Comparison of ENCODE assay signal across 21 cellular contexts in the genomic region with DNA sequence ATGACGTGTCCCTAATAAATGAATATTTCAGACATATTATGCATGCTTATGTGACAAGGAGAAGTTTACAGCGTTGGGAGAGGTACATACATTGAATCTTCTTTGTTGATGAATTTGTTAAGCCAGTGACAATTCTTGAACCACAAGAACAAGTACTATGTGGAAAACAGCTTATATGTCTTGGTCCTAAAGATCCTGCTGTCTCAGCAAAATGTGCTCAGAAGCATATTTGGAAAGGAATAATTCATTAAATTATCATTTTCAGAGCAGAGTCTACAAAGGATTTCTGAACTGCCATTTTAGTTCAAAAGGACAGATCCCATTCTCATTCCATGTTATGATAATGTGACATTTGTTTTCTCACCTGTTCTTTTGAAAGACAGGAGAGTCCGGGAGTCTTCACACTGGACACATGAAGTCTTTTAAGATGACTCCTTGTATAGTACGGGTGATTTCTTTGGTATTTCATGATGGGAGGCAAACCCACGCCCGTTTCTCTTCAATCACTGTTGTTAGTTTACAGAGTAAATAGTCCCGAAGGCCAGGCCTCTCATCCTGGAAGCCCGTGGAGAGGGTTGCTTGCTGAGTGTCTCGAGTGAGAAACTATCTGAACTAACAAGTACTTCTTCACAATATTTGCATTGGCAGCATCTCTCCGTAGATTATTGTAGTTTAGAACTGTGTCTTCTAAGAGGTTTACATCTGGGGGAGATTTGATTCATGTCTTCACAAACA. TPM values are rescaled to one million over a fixed set of nuclear protein-coding genes. Genes with fewer than 3 reads are reported as not detected.
DNase-seq lines count a peak whose midpoint lies in the region; ATAC-seq, FAIRE-seq and TF ChIP-seq lines count a peak whose summit lies in the region.
"Had no signal": no experiment of that assay in that cellular context is flagged by ENCODE, and none has a peak within 500 bp of the region (broad histone marks: within the 10 kb centered on the region; RNA-seq: fewer than 3 reads in every experiment).

No MANE protein-coding gene starts in this region.

- H3K4me2 ChIP-seq in HepG2 (ENCODE audit: low read depth, low read length) = no peak overlapping the region

- H3K9me3 ChIP-seq in HepG2 (ENCODE audit: low read length) = peaks cover 10% of the 10 kb centered on the region
- no peaks in the 10 kb centered on the region for H3K9me3 ChIP-seq in right lobe of liver
- H3K9me3 ChIP-seq in left lung = no peaks in the 10 kb centered on the region
- no peaks in the 10 kb centered on the region for H3K9me3 ChIP-seq in gastroesophageal sphincter
- H3K9me3 ChIP-seq: HAP-1 had no signal

- no peak; the same call in 2 of the 3 replicates for ATAC-seq in HepG2
- no peak for ATAC-seq in right lobe of liver
- peak; percentile 70 for ATAC-seq in left lung
- ATAC-seq in gastroesophageal sphincter = no peak
- ATAC-seq: GM12878 had no signal

- H3K36me3 ChIP-seq in HepG2 (replicated peaks in 1 of 2; ENCODE audit: control insufficient read depth in 1 of 2, insufficient read depth in 2 of 2, low read length in 2 of 2) (no peaks in the 10 kb centered on the region), right lobe of liver (peaks cover 0 to 43% (median 17%) of the 10 kb centered on the region in 4 donors), left lung (peaks cover 0 to 96% of the 10 kb centered on the region in 2 donors), gastroesophageal sphincter (peaks cover 0 to 99% of the 10 kb centered on the region in 2 donors)

- POLR2A ChIA-PET in HepG2 (lab: Yijun Ruan, JAX) = no interaction called here

- intact Hi-C loops in HepG2 (cut with micrococcal nuclease; ENCODE audit: unreplicated experiment) = no loop called here
- intact Hi-C loops in right lobe of liver (cut with DNase I) = no loop called here
- intact Hi-C loops in left lung (cut with DNase I) = no loop called here

- TF ChIP-seq CTCF in HepG2 (CRISPR knock-in tag; IDR thresholded peaks at IDR 0.05) (no peak), right lobe of liver (IDR thresholded peaks at IDR 0.05) (no peak), left lung (IDR thresholded peaks at IDR 0.05) (no peak), gastroesophageal sphincter (IDR thresholded peaks at IDR 0.05) (no peak)

- CTCF ChIA-PET in HepG2 (lab: Yijun Ruan, JAX; ENCODE audit: low intra/inter-chr PET ratio, low total read pairs) = interaction anchor here (2.7 kb wide), 1 partner anchor 304 kb away, joined by 17 read pairs; no protein-coding TSS in a partner anchor

- H3K4me1 ChIP-seq in HepG2 (ENCODE audit: insufficient read depth, low read length) (0 out of 2 replicates have a peak, but pooled peaks cover 6% of the 10 kb centered on the region), right lobe of liver (no peaks in the 10 kb centered on the region), left lung (no peaks in the 10 kb centered on the region), gastroesophageal sphincter (peaks cover 0 to 21% (median 0%) of the 10 kb centered on the region in 3 donors)
- H3K4me1 ChIP-seq: HAP-1 had no signal

- H3K79me2 ChIP-seq in HepG2 (ENCODE audit: insufficient read depth, low read length) = no peaks in the 10 kb centered on the region

- no peak for FAIRE-seq in HepG2 (lab: Jason Lieb, UNC)
- FAIRE-seq: GM12878, GM19239, RCC 7860 had no signal

- TF ChIP-seq EP300 in HepG2 (IDR thresholded peaks at IDR 0.05; ENCODE audit: low read depth in 2 of 2, low read length in 2 of 2) = no peak
- no peak for TF ChIP-seq EP300 in HepG2 (CRISPR knock-in tag; IDR thresholded peaks at IDR 0.05; ENCODE audit: borderline replicate concordance)
- no peak for TF ChIP-seq EP300 in gastroesophageal sphincter (IDR thresholded peaks at IDR 0.05)

- H3K27me3 ChIP-seq in HepG2 (ENCODE audit: control insufficient read depth in 1 of 2, insufficient read depth in 2 of 2, low read length in 2 of 2) = no peaks in the 10 kb centered on the region
- no peaks in the 10 kb centered on the region for H3K27me3 ChIP-seq in right lobe of liver
- H3K27me3 ChIP-seq in left lung = no peaks in the 10 kb centered on the region
- no peaks in the 10 kb centered on the region for H3K27me3 ChIP-seq in gastroesophageal sphincter

- no peak overlapping the region for H3K27ac ChIP-seq in HepG2 (ENCODE audit: extremely low read length, insufficient read depth, low read length)
- H3K27ac ChIP-seq in right lobe of liver = no peak overlapping the region
- peak overlapping the region; percentile 24 for H3K27ac ChIP-seq in angular gyrus (ENCODE audit: low read depth, low read length)
- H3K27ac ChIP-seq in left lung = no peak overlapping the region
- H3K27ac ChIP-seq in gastroesophageal sphincter = no peak overlapping the region
- H3K27ac ChIP-seq: C4-2B, HL-60 had no signal

- TF ChIP-seq RAD21 in HepG2 (CRISPR knock-in tag; IDR thresholded peaks at IDR 0.05) = no peak

- DNase-seq in HepG2 (ENCODE audit: low spot score) (no peak), right lobe of liver (no peak), left lung (no peak), middle frontal gyrus (ENCODE audit: extremely low spot score, low spot score) (no peak), GDM1 (lab: John Stamatoyannopoulos, UW) (no peak)
- DNase-seq: ACHN, Kasumi-1, NCI-H1092 treated with DMSO at 0.1 percent for 48 hours, NCI-H1694, NCI-H2107, NCI-H526, Right ventricle myocardium superior, SW 1271 had no signal

- in situ Hi-C loops in HepG2 (cut with HindIII; ENCODE audit: extremely low pct_ligation_motif_present, low pct_unique_long_range_greater_than_20kb) = loop anchor here (25.0 kb wide), 2 partner anchors 730 to 805 kb away; no protein-coding TSS in a partner anchor

- no peaks in the 10 kb centered on the region for H4K20me1 ChIP-seq in HepG2 (ENCODE audit: insufficient read depth, low read length)

- no TSS peak for BruUV-seq in HepG2 (replicated peaks; lab: Mats Ljungman, UMichigan)

- 13% methylated on average over 10 of the region's 10 CpGs for WGBS in HepG2 (ENCODE audit: low lambda C conversion rate)
- 65% methylated on average over 10 of the region's 10 CpGs for WGBS in right lobe of liver (ENCODE audit: insufficient coverage, low coverage, low lambda C conversion rate, missing lambda C conversion rate)
- WGBS in gastroesophageal sphincter (ENCODE audit: low coverage in 1 of 2), 2 donors = 65 to 78% methylated on average over 7 to 8 of the region's 10 CpGs

- no peak overlapping the region for H3K4me3 ChIP-seq in HepG2 (replicated peaks in 1 of 3; ENCODE audit: insufficient read depth in 1 of 3, low read depth in 2 of 3, low read length in 3 of 3)
- no peak overlapping the region for H3K4me3 ChIP-seq in right lobe of liver
- H3K4me3 ChIP-seq in left lung = no peak overlapping the region
- no peak overlapping the region for H3K4me3 ChIP-seq in gastroesophageal sphincter
- H3K4me3 ChIP-seq: GM12878, HAP-1 had no signal

- TF ChIP-seq POLR2A in HepG2 (IDR thresholded peaks at IDR 0.05; ENCODE audit: insufficient read depth in 1 of 2, low read depth in 2 of 2, low read length in 2 of 2) (no peak), right lobe of liver (IDR thresholded peaks at IDR 0.05) (no peak), gastroesophageal sphincter (IDR thresholded peaks at IDR 0.05) (no peak)

- H2AFZ ChIP-seq in HepG2 (ENCODE audit: low read length) = no peak overlapping the region

- H3K9ac ChIP-seq in HepG2 (ENCODE audit: insufficient read depth, low read depth, low read length) = no peak overlapping the region

RNA-seq across cellular contexts. Expression of gene VPS35L, which starts 26.7 kb away (rescaled TPM):
- total RNA-seq in HepG2 (2016; rRNA removed; fragmentation: Illumina TruSeq; extraction: Trizol) = 0.97 and 1.4 TPM in 2 replicates
- 1.1 and 1.5 TPM in 2 replicates for total RNA-seq in HepG2 (2016; cell fraction: cytosol; rRNA removed; fragmentation: Illumina TruSeq; extraction: Trizol; ENCODE audit: low read depth)
- total RNA-seq in HepG2 (2016; cell fraction: insoluble cytoplasmic fraction; rRNA removed; fragmentation: Illumina TruSeq; extraction: Trizol) = 0.76 and 1.1 TPM in 2 replicates
- total RNA-seq in HepG2 (2016; cell fraction: membrane; rRNA removed; fragmentation: Illumina TruSeq; extraction: Trizol) = 1.9 and 2.0 TPM in 2 replicates
- 1.5 and 1.6 TPM in 2 replicates for total RNA-seq in HepG2 (2016; cell fraction: nucleus; rRNA removed; fragmentation: Illumina TruSeq; extraction: Trizol)
- polyA plus RNA-seq in HepG2 (2011; rRNA removed) = 1.6 and 1.9 TPM in 2 replicates
- polyA plus RNA-seq in HepG2 (2011; cell fraction: cytosol; rRNA removed) = 1.5 and 1.8 TPM in 2 replicates
- polyA plus RNA-seq in HepG2 (2011; cell fraction: nucleus; rRNA removed) = 2.1 and 2.7 TPM in 2 replicates
- polyA plus RNA-seq in HepG2 (2012) = 2.7 and 3.0 TPM in 2 replicates
- polyA plus RNA-seq in HepG2 (2016; cell fraction: cytosol; fragmentation: Illumina TruSeq; extraction: Trizol; ENCODE audit: low read depth) = 0.57 and 0.96 TPM in 2 replicates
- polyA plus RNA-seq in HepG2 (2016; cell fraction: insoluble cytoplasmic fraction; fragmentation: Illumina TruSeq; extraction: Trizol; ENCODE audit: low read depth) = 1.3 and 1.4 TPM in 2 replicates
- 1.2 and 1.5 TPM in 2 replicates for polyA plus RNA-seq in HepG2 (2016; cell fraction: membrane; fragmentation: Illumina TruSeq; extraction: Trizol; ENCODE audit: low read depth)
- polyA plus RNA-seq in HepG2 (2016; cell fraction: nucleus; fragmentation: Illumina TruSeq; extraction: Trizol; ENCODE audit: insufficient read depth, low read depth) = 1.2 and 1.7 TPM in 2 replicates
- 4.2 and 19.9 TPM in 2 replicates for polyA minus RNA-seq in HepG2 (2011; rRNA and poly(A)+ RNA removed; ENCODE audit: low replicate concordance)
- 1.2 and 3.5 TPM in 2 replicates for polyA minus RNA-seq in HepG2 (2011; cell fraction: cytosol; rRNA and poly(A)+ RNA removed)
- polyA minus RNA-seq in HepG2 (2011; cell fraction: nucleus; rRNA and poly(A)+ RNA removed) = 5.8 and 9.1 TPM in 2 replicates
- 10 to 100 TPM; 19.3 to 24.3 (median 20.4) TPM for total RNA-seq in right lobe of liver
- total RNA-seq in left lung = 10 to 100 TPM; 57.3 to 70.2 TPM
- 10 to 100 TPM; 39.0 to 59.6 (median 46.9) TPM for total RNA-seq in gastroesophageal sphincter

RNA-seq across cellular contexts. Expression of gene CCP110, which starts 58.5 kb away (rescaled TPM):
- 11.1 and 19.9 TPM in 2 replicates for total RNA-seq in HepG2 (2016; rRNA removed; fragmentation: Illumina TruSeq; extraction: Trizol)
- 1.7 and 2.6 TPM in 2 replicates for total RNA-seq in HepG2 (2016; cell fraction: cytosol; rRNA removed; fragmentation: Illumina TruSeq; extraction: Trizol; ENCODE audit: low read depth)
- total RNA-seq in HepG2 (2016; cell fraction: insoluble cytoplasmic fraction; rRNA removed; fragmentation: Illumina TruSeq; extraction: Trizol) = 10.2 and 19.5 TPM in 2 replicates
- total RNA-seq in HepG2 (2016; cell fraction: membrane; rRNA removed; fragmentation: Illumina TruSeq; extraction: Trizol) = 7.1 and 7.9 TPM in 2 replicates
- total RNA-seq in HepG2 (2016; cell fraction: nucleus; rRNA removed; fragmentation: Illumina TruSeq; extraction: Trizol) = 15.4 and 17.2 TPM in 2 replicates
- polyA plus RNA-seq in HepG2 (2011; rRNA removed) = 8.6 and 10.0 TPM in 2 replicates
- 3.3 and 5.1 TPM in 2 replicates for polyA plus RNA-seq in HepG2 (2011; cell fraction: cytosol; rRNA removed)
- polyA plus RNA-seq in HepG2 (2011; cell fraction: nucleus; rRNA removed) = 6.8 and 10.0 TPM in 2 replicates
- 17.7 and 18.2 TPM in 2 replicates for polyA plus RNA-seq in HepG2 (2012)
- polyA plus RNA-seq in HepG2 (2016; cell fraction: cytosol; fragmentation: Illumina TruSeq; extraction: Trizol; ENCODE audit: low read depth) = 0.46 and 0.52 TPM in 2 replicates
- 19.6 and 20.5 TPM in 2 replicates for polyA plus RNA-seq in HepG2 (2016; cell fraction: insoluble cytoplasmic fraction; fragmentation: Illumina TruSeq; extraction: Trizol; ENCODE audit: low read depth)
- polyA plus RNA-seq in HepG2 (2016; cell fraction: membrane; fragmentation: Illumina TruSeq; extraction: Trizol; ENCODE audit: low read depth) = 2.5 and 2.6 TPM in 2 replicates
- polyA plus RNA-seq in HepG2 (2016; cell fraction: nucleus; fragmentation: Illumina TruSeq; extraction: Trizol; ENCODE audit: insufficient read depth, low read depth) = 23.8 and 24.5 TPM in 2 replicates
- polyA minus RNA-seq in HepG2 (2011; rRNA and poly(A)+ RNA removed; ENCODE audit: low replicate concordance) = 3.5 and 5.4 TPM in 2 replicates
- polyA minus RNA-seq in HepG2 (2011; cell fraction: cytosol; rRNA and poly(A)+ RNA removed) = 7.8 and 8.1 TPM in 2 replicates
- 18.4 and 23.4 TPM in 2 replicates for polyA minus RNA-seq in HepG2 (2011; cell fraction: nucleus; rRNA and poly(A)+ RNA removed)
- 1 to 10 TPM; 2.6 to 5.6 (median 4.2) TPM for total RNA-seq in right lobe of liver
- 10 to 100 TPM; 22.3 to 23.6 TPM for total RNA-seq in left lung
- 10 to 100 TPM; 15.9 to 19.1 (median 17.5) TPM for total RNA-seq in gastroesophageal sphincter
